17 cellular contexts compared by ENCODE assay signal in the genomic region with DNA sequence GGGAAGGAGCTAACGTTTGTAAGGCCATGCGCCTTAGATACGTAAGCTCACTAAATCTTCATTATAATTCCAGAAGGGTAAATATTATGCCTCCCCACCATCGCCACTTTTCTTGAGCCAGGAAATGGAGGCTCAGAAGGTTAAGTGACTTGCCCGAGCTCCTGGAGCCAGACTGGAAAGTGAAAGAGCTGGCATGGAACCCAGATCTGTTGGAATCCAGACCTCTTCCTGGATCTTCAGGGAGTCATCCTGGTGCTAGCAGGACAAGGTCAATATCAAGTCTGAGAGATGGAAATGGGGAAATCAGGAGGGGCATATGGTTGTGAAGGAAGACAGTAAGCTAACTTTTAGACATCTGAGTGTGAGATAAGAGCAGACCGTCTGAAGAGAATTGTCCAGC. TPM values are rescaled to one million over a fixed set of nuclear protein-coding genes. Genes with fewer than 3 reads are reported as not detected.
"Had no signal": no experiment of that assay in that cellular context is flagged by ENCODE, and none has a peak within 500 bp of the region (broad histone marks: within the 10 kb centered on the region; RNA-seq: fewer than 3 reads in every experiment).

No MANE protein-coding gene starts in this region.

- H3K9me3 Mint-ChIP-seq: activated CD4-positive, alpha-beta memory T cell treated with anti-CD3 and anti-CD28 coated beads for 36 hours; activated naive CD4-positive, alpha-beta T cell treated with anti-CD3 and anti-CD28 coated beads for 36 hours; activated naive CD8-positive, alpha-beta T cell treated with anti-CD3 and anti-CD28 coated beads, Interleukin-2, amount 50 U/mL, for 24 hours; activated T-helper 2 cell treated with anti-CD3 and anti-CD28 coated beads, Interferon-gamma antibody, Interleukin-2, Interleukin-4, amounts not matched to agents 10 μg/mL and 5 μg/mL and 100 μg/mL, durations not matched to agents 14 hours and 24 hours and 36 hours; memory B cell; natural killer cell; T-helper 1 cell treated with Interleukin-12 subunit alpha and Interleukin-12 subunit beta and Interleukin-4 antibody, amounts not matched to agents 30 μg/mL and 1 μg/mL, for 36 hours had no signal

- H3K36me3 Mint-ChIP-seq: activated CD4-positive, alpha-beta memory T cell treated with anti-CD3 and anti-CD28 coated beads for 36 hours; activated CD8-positive, alpha-beta memory T cell treated with anti-CD3 and anti-CD28 coated beads, Interleukin-2, amount 10 ng/mL, durations not matched to agents 7 days and 5 days; memory B cell; natural killer cell had no signal

- H3K9me3 ChIP-seq: left ventricle myocardium inferior had no signal

- H3K4me1 Mint-ChIP-seq: memory B cell, natural killer cell had no signal

- H3K4me1 ChIP-seq: left ventricle myocardium inferior had no signal

- H3K4me3 Mint-ChIP-seq: activated CD4-positive, alpha-beta memory T cell treated with anti-CD3 and anti-CD28 coated beads for 36 hours; activated CD4-positive, alpha-beta T cell treated with anti-CD3 and anti-CD28 coated beads for 36 hours; activated CD8-positive, alpha-beta memory T cell treated with anti-CD3 and anti-CD28 coated beads, Interleukin-2, amount 10 ng/mL, durations not matched to agents 7 days and 5 days; activated naive CD4-positive, alpha-beta T cell treated with anti-CD3 and anti-CD28 coated beads for 36 hours; activated naive CD8-positive, alpha-beta T cell treated with anti-CD3 and anti-CD28 coated beads, Interleukin-2, amount 50 U/mL, for 24 hours; memory B cell; natural killer cell; T-helper 1 cell treated with Interleukin-12 subunit alpha and Interleukin-12 subunit beta and Interleukin-4 antibody, amounts not matched to agents 30 μg/mL and 1 μg/mL, for 36 hours had no signal

- ATAC-seq: activated CD4-positive, alpha-beta T cell treated with anti-CD3 and anti-CD28 coated beads for 36 hours; activated CD8-positive, alpha-beta memory T cell treated with anti-CD3 and anti-CD28 coated beads, Interleukin-2, amount 10 ng/mL, durations not matched to agents 7 days and 5 days; activated naive CD8-positive, alpha-beta T cell treated with anti-CD3 and anti-CD28 coated beads, Interleukin-2, amount 50 U/mL, for 24 hours; natural killer cell; right cardiac atrium; stimulated activated naive CD8-positive, alpha-beta T cell treated with anti-CD3 and anti-CD28 coated beads, Interleukin-15, Interleukin-2, amounts not matched to agents 100 U/mL and 50 U/mL, for 24 hours had no signal

- DNase-seq: activated CD4-positive, alpha-beta memory T cell treated with anti-CD3 and anti-CD28 coated beads for 36 hours; activated CD4-positive, alpha-beta T cell treated with anti-CD3 and anti-CD28 coated beads for 36 hours; activated CD8-positive, alpha-beta memory T cell treated with anti-CD3 and anti-CD28 coated beads, Interleukin-2, amount 10 ng/mL, durations not matched to agents 7 days and 5 days; activated naive CD4-positive, alpha-beta T cell treated with anti-CD3 and anti-CD28 coated beads for 36 hours; activated naive CD8-positive, alpha-beta T cell treated with anti-CD3 and anti-CD28 coated beads, Interleukin-2, amount 50 U/mL, for 24 hours; activated T-cell treated with anti-CD3 and anti-CD28 coated beads, Interleukin-2, amount 50 U/mL, for 1 hour; left ventricle myocardium inferior; natural killer cell; right cardiac atrium; small intestine; stimulated activated CD4-positive, alpha-beta T cell treated with anti-CD3 and anti-CD28 coated beads, Interleukin-4, amount 100 ng/mL, for 4 hours; stimulated activated naive CD8-positive, alpha-beta T cell treated with anti-CD3 and anti-CD28 coated beads, Interleukin-15, Interleukin-2, amounts not matched to agents 100 U/mL and 50 U/mL, for 24 hours; trophoblast cell had no signal

- H3K27ac ChIP-seq: cardiac muscle cell, left ventricle myocardium inferior had no signal

- H3K4me3 ChIP-seq: cardiac muscle cell, left ventricle myocardium inferior had no signal

- H3K36me3 ChIP-seq: cardiac muscle cell, left ventricle myocardium inferior had no signal

- H3K27ac Mint-ChIP-seq: activated CD4-positive, alpha-beta memory T cell treated with anti-CD3 and anti-CD28 coated beads for 36 hours; activated CD4-positive, alpha-beta T cell treated with anti-CD3 and anti-CD28 coated beads for 36 hours; activated CD8-positive, alpha-beta memory T cell treated with anti-CD3 and anti-CD28 coated beads, Interleukin-2, amount 10 ng/mL, durations not matched to agents 7 days and 5 days; activated naive CD4-positive, alpha-beta T cell treated with anti-CD3 and anti-CD28 coated beads for 36 hours; activated naive CD8-positive, alpha-beta T cell treated with anti-CD3 and anti-CD28 coated beads, Interleukin-2, amount 50 U/mL, for 24 hours; activated T-helper 2 cell treated with anti-CD3 and anti-CD28 coated beads, Interferon-gamma antibody, Interleukin-2, Interleukin-4, amounts not matched to agents 10 μg/mL and 5 μg/mL and 100 μg/mL, durations not matched to agents 14 hours and 24 hours and 36 hours; memory B cell; natural killer cell; T-helper 1 cell treated with Interleukin-12 subunit alpha and Interleukin-12 subunit beta and Interleukin-4 antibody, amounts not matched to agents 30 μg/mL and 1 μg/mL, for 36 hours had no signal

RNA-seq across cellular contexts. Expression of a gene that starts 6.1 kb away (rescaled TPM):
- total RNA-seq: activated naive CD4-positive, alpha-beta T cell treated with anti-CD3 and anti-CD28 coated beads for 36 hours; left ventricle myocardium inferior had no signal
